ENCODE assay signal across 7 cellular contexts in the genomic region with DNA sequence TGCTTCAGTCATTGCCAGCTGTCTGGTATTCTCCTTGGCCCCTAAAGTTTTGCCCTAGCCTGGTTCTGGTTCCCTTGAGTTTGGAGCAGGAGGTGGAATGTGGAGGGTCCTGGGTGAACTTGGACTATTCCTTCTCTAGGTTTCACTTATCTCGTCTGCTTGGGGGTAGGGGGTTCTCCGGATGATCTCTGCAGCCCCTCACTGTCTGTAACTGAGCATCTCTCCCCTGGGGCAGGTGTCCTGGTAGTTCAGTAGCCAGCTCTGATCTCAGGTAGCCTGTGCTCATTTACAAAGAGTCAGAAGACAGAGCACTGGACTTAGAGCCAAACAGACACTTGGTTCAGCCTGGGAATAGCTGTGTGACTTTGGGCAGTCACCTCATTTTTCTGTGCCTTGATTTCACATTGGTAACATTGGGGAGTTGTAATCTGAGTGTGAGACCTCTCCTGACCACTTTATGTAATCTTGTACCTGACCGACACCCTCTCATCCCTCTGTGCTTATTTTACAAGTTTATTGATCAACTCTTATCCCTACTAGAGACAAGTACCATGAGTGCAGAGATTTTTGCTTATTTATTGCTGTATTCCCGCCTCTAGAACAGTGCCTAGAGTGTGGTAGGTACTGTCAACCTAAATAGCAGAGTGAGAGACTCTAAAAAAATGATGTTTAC. TPM values are rescaled to one million over a fixed set of nuclear protein-coding genes. Genes with fewer than 3 reads are reported as not detected.
DNase-seq lines count a peak whose midpoint lies in the region; ATAC-seq and TF ChIP-seq lines count a peak whose summit lies in the region.

No MANE protein-coding gene starts in this region.

- RAD21 ChIA-PET in HCT116 (lab: Charles Lee; ENCODE audit: low non-redundant PET in 1 of 2, low total read pairs in 2 of 2, uncharacterized antibody in 2 of 2, unreplicated experiment in 2 of 2) = interaction anchor here (0.7 to 1.1 kb wide), 3 partner anchors 54 to 104 kb away, joined by 3 to 4 read pairs (median 3); no protein-coding TSS in a partner anchor

- no CpG with 5 or more reads among the region's 4 CpGs for WGBS in iPS DF 6.9 (ENCODE audit: insufficient coverage, insufficient read length)

- peaks cover 23 to 41% of the 10 kb centered on the region in 2 donors for H3K4me1 Mint-ChIP-seq in stimulated activated naive B cell treated with anti-CD40 and anti-IgM and Interleukin-4, amounts not matched to agents 10 μg/mL and 1 μg/mL and 100 μg/mL, for 72 hours

- peak overlapping the region; percentile 66 to 93 for H3K4me3 ChIP-seq in HCT116 (replicated peaks in 1 of 2; ENCODE audit: low read depth in 1 of 2, low read length in 2 of 2)
- H3K4me3 ChIP-seq in WI38 (ENCODE audit: low read depth, low read length) = peak overlapping the region; percentile 96
- H3K4me3 ChIP-seq in iPS DF 6.9 (ENCODE audit: low read length) = peak overlapping the region; percentile 73

- no peaks in the 10 kb centered on the region for H3K9me2 ChIP-seq in HCT116 (ENCODE audit: insufficient read depth)

- no peaks in the 10 kb centered on the region for H4K20me1 ChIP-seq in HCT116 (ENCODE audit: insufficient read depth)

- peaks cover 2 to 6% of the 10 kb centered on the region in 2 donors for H3K36me3 Mint-ChIP-seq in stimulated activated naive B cell treated with anti-CD40 and anti-IgM and Interleukin-4, amounts not matched to agents 10 μg/mL and 1 μg/mL and 100 μg/mL, for 72 hours

- no peaks in the 10 kb centered on the region for H3K9me3 Mint-ChIP-seq in stimulated activated naive B cell treated with anti-CD40 and anti-IgM and Interleukin-4, amounts not matched to agents 10 μg/mL and 1 μg/mL and 100 μg/mL, for 72 hours

- TF ChIP-seq RAD21 in HCT116 (IDR thresholded peaks at IDR 0.05; ENCODE audit: low read depth) = no peak

- peak overlapping the region; percentile 99 to 100 for H3K4me3 Mint-ChIP-seq in stimulated activated naive B cell treated with anti-CD40 and anti-IgM and Interleukin-4, amounts not matched to agents 10 μg/mL and 1 μg/mL and 100 μg/mL, for 72 hours

- ATAC-seq in HCT116 (no peak; the same call in 1 of the 2 replicates), HG03442 (IDR thresholded peaks at IDR 0.05; ENCODE audit: unreplicated experiment) (no peak)
- ATAC-seq in stimulated activated naive B cell treated with anti-CD40 and anti-IgM and Interleukin-4, amounts not matched to agents 10 μg/mL and 1 μg/mL and 100 μg/mL, for 72 hours (replicated peaks) = no peak

- peak overlapping the region; percentile 78 for H3K4me2 ChIP-seq in HCT116 (ENCODE audit: low read length)

- no peak for TF ChIP-seq POLR2A in HCT116 (IDR thresholded peaks at IDR 0.05; ENCODE audit: borderline replicate concordance, extremely low read depth, insufficient read depth, insufficient read length)

- intact Hi-C loops in HCT116 (cut with micrococcal nuclease) = no loop called here

- no peak for DNase-seq in HCT116 (ENCODE audit: low read depth, low spot score)
- no peak for DNase-seq in iPS DF 6.9 (ENCODE audit: low read depth, low spot score)
- DNase-seq in stimulated activated naive B cell treated with anti-CD40 and anti-IgM and Interleukin-4, amounts not matched to agents 10 μg/mL and 1 μg/mL and 100 μg/mL, for 72 hours = no peak
- DNase-seq in A172 (ENCODE audit: low spot score) = no peak
- DNase-seq in SW 1271 (lab: John Stamatoyannopoulos, UW) = no peak

- no peaks in the 10 kb centered on the region for H3K9me3 ChIP-seq in HCT116 (ENCODE audit: control insufficient read depth in 1 of 2, insufficient read depth in 1 of 2, low read depth in 1 of 2, low read length in 2 of 2)
- H3K9me3 ChIP-seq in iPS DF 6.9 (ENCODE audit: control insufficient read depth, insufficient read depth, low read length) = no peaks in the 10 kb centered on the region

- H3K36me3 ChIP-seq in HCT116 (ENCODE audit: control insufficient read depth in 1 of 2, insufficient read depth in 2 of 2, low read length in 2 of 2) (no peaks in the 10 kb centered on the region), iPS DF 6.9 (ENCODE audit: control insufficient read depth, insufficient read depth, low read length) (no peaks in the 10 kb centered on the region)

- peaks cover 40% of the 10 kb centered on the region for H3K79me2 ChIP-seq in HCT116 (ENCODE audit: insufficient read depth, low read length)

- no peaks in the 10 kb centered on the region for H3K27me3 Mint-ChIP-seq in stimulated activated naive B cell treated with anti-CD40 and anti-IgM and Interleukin-4, amounts not matched to agents 10 μg/mL and 1 μg/mL and 100 μg/mL, for 72 hours

- no TSS peak for BruUV-seq in HCT116 (replicated peaks; lab: Mats Ljungman, UMichigan)

- H3K27ac Mint-ChIP-seq in stimulated activated naive B cell treated with anti-CD40 and anti-IgM and Interleukin-4, amounts not matched to agents 10 μg/mL and 1 μg/mL and 100 μg/mL, for 72 hours = peak overlapping the region; percentile 99

- H3K27ac ChIP-seq in HCT116 (ENCODE audit: low read depth, low read length) (peak overlapping the region; percentile 82), iPS DF 6.9 (ENCODE audit: low read length) (no peak overlapping the region)

- peak overlapping the region; percentile 85 for H3K9ac ChIP-seq in HCT116 (ENCODE audit: low read length)

- peaks cover 11 to 20% of the 10 kb centered on the region in 2 experiments for H3K4me1 ChIP-seq in HCT116 (ENCODE audit: control insufficient read depth in 1 of 2, insufficient read depth in 2 of 2, low read length in 2 of 2)
- H3K4me1 ChIP-seq in iPS DF 6.9 (ENCODE audit: control insufficient read depth, insufficient read depth, low read length) = peaks cover 4% of the 10 kb centered on the region; the same call in 1 of the 2 replicates

- H3K27me3 ChIP-seq in HCT116 (ENCODE audit: insufficient read depth, low read length) (no peaks in the 10 kb centered on the region), iPS DF 6.9 (ENCODE audit: control insufficient read depth, insufficient read depth, low read length) (no peaks in the 10 kb centered on the region)

- CTCF ChIA-PET in HCT116 (lab: Charles Lee) = interaction anchor here (1.3 to 2.5 kb wide), 3 partner anchors 55 to 134 kb away, joined by 3 to 12 read pairs (median 8); no protein-coding TSS in a partner anchor

- no peak for TF ChIP-seq CTCF in HCT116 (IDR thresholded peaks at IDR 0.05 in 2 of 3, conservative IDR thresholded peaks at IDR 0.05 in 1 of 3; ENCODE audit: borderline replicate concordance in 1 of 3, insufficient read depth in 1 of 3, low read depth in 2 of 3, low read length in 2 of 3)
- TF ChIP-seq CTCF in WI38 (IDR thresholded peaks at IDR 0.05; ENCODE audit: low read depth, low read length) = no peak

- H2AFZ ChIP-seq in HCT116 (ENCODE audit: low read depth, low read length, poor library complexity, severe bottlenecking) = no peak overlapping the region

- POLR2A ChIA-PET in HCT116 (lab: Charles Lee) = interaction anchor here (0.9 to 1.8 kb wide), 7 partner anchors 9 to 104 kb away, joined by 3 to 8 read pairs (median 5); a partner anchor contains a TSS

TF ChIP-seq in HCT116, 20 proteins besides CTCF, POLR2A, EP300 and RAD21:
- TF ChIP-seq EZH2 (IDR thresholded peaks at IDR 0.05) (no peak), CEBPB (IDR thresholded peaks at IDR 0.05; ENCODE audit: low read depth) (no peak), JUND (IDR thresholded peaks at IDR 0.05) (no peak), EGR1 (IDR thresholded peaks at IDR 0.05; ENCODE audit: low read depth) (no peak), YY1 (IDR thresholded peaks at IDR 0.05; ENCODE audit: extremely low read depth, insufficient replicate concordance, low read depth, low read length) (no peak)

RNA-seq across cellular contexts. Expression of a gene that starts 0.8 kb away (rescaled TPM):
- total RNA-seq in HCT116 (2021; ENCODE audit: unreplicated experiment) = 15.8 TPM
- polyA plus RNA-seq in HCT116 (2012) = 5.0 and 5.7 TPM in 2 replicates
- 5.7 and 6.2 TPM in 2 replicates for total RNA-seq in A172 (2014; rRNA removed; shearing (Covaris generic))

RNA-seq across cellular contexts. Expression of a gene that starts 31.6 kb away (rescaled TPM):
- total RNA-seq in HCT116 (2021; ENCODE audit: unreplicated experiment) = 129 TPM
- polyA plus RNA-seq in HCT116 (2012) = 127 and 133 TPM in 2 replicates
- 15.8 and 17.7 TPM in 2 replicates for total RNA-seq in A172 (2014; rRNA removed; shearing (Covaris generic))
